Comparison of ENCODE assay signal across 9 cellular contexts in genomic region chr19:44745887-44746600, GRCh38. TPM values are rescaled to one million over a fixed set of nuclear protein-coding genes. Genes with fewer than 3 reads are reported as not detected.
DNase-seq lines count a peak whose midpoint lies in the region; ATAC-seq and TF ChIP-seq lines count a peak whose summit lies in the region.
"Had no signal": no experiment of that assay in that cellular context is flagged by ENCODE, and none has a peak within 500 bp of the region (broad histone marks: within the 10 kb centered on the region; RNA-seq: fewer than 3 reads in every experiment).

No MANE protein-coding gene starts in this region.

- no peak for ATAC-seq in heart right ventricle
- ATAC-seq in left ventricle myocardium superior = no peak
- no peak for ATAC-seq in natural killer cell treated with Interleukin-12 subunit alpha and Interleukin-12 subunit beta and Interleukin-15 and Interleukin-18, amount 100 ng/mL, for 72 hours
- ATAC-seq in upper lobe of right lung = no peak
- no peak for ATAC-seq in GM21381 (IDR thresholded peaks at IDR 0.05; ENCODE audit: unreplicated experiment)
- ATAC-seq in HG03439 (IDR thresholded peaks at IDR 0.05; ENCODE audit: unreplicated experiment) = no peak

- no peak overlapping the region for H3K4me3 ChIP-seq in heart right ventricle
- no peak overlapping the region for H3K4me3 ChIP-seq in colonic mucosa
- H3K4me3 ChIP-seq in upper lobe of right lung = no peak overlapping the region

- DNase-seq in heart right ventricle (no peak), left ventricle myocardium superior (no peak), colonic mucosa (peak; percentile 29), upper lobe of right lung (no peak), NCI-H524 treated with DMSO at 0.1 percent for 48 hours (lab: John Stamatoyannopoulos, UW) (no peak)
- no peak for DNase-seq in natural killer cell treated with Interleukin-12 subunit alpha and Interleukin-12 subunit beta and Interleukin-15 and Interleukin-18, amount 100 ng/mL, for 72 hours (ENCODE audit: low spot score)
- DNase-seq: brain microvascular endothelial cell had no signal

- H3K4me1 ChIP-seq in heart right ventricle = peaks cover 26 to 86% (median 75%) of the 10 kb centered on the region in 9 donors
- H3K4me1 ChIP-seq in colonic mucosa = peaks cover 34% of the 10 kb centered on the region
- peaks cover 71% of the 10 kb centered on the region for H3K4me1 ChIP-seq in upper lobe of right lung

- H3K27ac Mint-ChIP-seq in natural killer cell treated with Interleukin-12 subunit alpha and Interleukin-12 subunit beta and Interleukin-15 and Interleukin-18, amount 100 ng/mL, for 72 hours = peak overlapping the region; percentile 84 to 92

- H3K9me3 ChIP-seq in heart right ventricle (no peaks in the 10 kb centered on the region), colonic mucosa (no peaks in the 10 kb centered on the region), upper lobe of right lung (no peaks in the 10 kb centered on the region)

- no peaks in the 10 kb centered on the region for H3K9me3 Mint-ChIP-seq in natural killer cell treated with Interleukin-12 subunit alpha and Interleukin-12 subunit beta and Interleukin-15 and Interleukin-18, amount 100 ng/mL, for 72 hours

- peaks cover 24% of the 10 kb centered on the region for H3K36me3 Mint-ChIP-seq in natural killer cell treated with Interleukin-12 subunit alpha and Interleukin-12 subunit beta and Interleukin-15 and Interleukin-18, amount 100 ng/mL, for 72 hours

- no peaks in the 10 kb centered on the region for H3K27me3 Mint-ChIP-seq in natural killer cell treated with Interleukin-12 subunit alpha and Interleukin-12 subunit beta and Interleukin-15 and Interleukin-18, amount 100 ng/mL, for 72 hours

- H3K27me3 ChIP-seq in heart right ventricle = no peaks in the 10 kb centered on the region
- no peaks in the 10 kb centered on the region for H3K27me3 ChIP-seq in colonic mucosa
- no peaks in the 10 kb centered on the region for H3K27me3 ChIP-seq in upper lobe of right lung
- H3K27me3 ChIP-seq: brain microvascular endothelial cell had no signal

- 72 to 86% methylated on average over 4 of the region's 4 CpGs for WGBS in heart right ventricle, 2 donors

- peak overlapping the region; percentile 96 for H3K4me3 Mint-ChIP-seq in natural killer cell treated with Interleukin-12 subunit alpha and Interleukin-12 subunit beta and Interleukin-15 and Interleukin-18, amount 100 ng/mL, for 72 hours

- peaks cover 48 to 60% of the 10 kb centered on the region in 2 donors for H3K4me1 Mint-ChIP-seq in natural killer cell treated with Interleukin-12 subunit alpha and Interleukin-12 subunit beta and Interleukin-15 and Interleukin-18, amount 100 ng/mL, for 72 hours (ENCODE audit: low read depth in 2 of 2)

- no peak for TF ChIP-seq CTCF in heart right ventricle (IDR thresholded peaks at IDR 0.05)
- no peak for TF ChIP-seq CTCF in colonic mucosa (IDR thresholded peaks at IDR 0.05)
- no peak for TF ChIP-seq CTCF in upper lobe of right lung (IDR thresholded peaks at IDR 0.05)

- H3K27ac ChIP-seq in heart right ventricle (peak overlapping the region in 9 of 10 donors; percentile 93 to 100 (median 96)), colonic mucosa (peak overlapping the region; percentile 99), upper lobe of right lung (peak overlapping the region; percentile 93)

- intact Hi-C loops in heart right ventricle (cut with DNase I) = no loop called here
- intact Hi-C loops in left ventricle myocardium superior (cut with micrococcal nuclease) = no loop called here
- intact Hi-C loops in colonic mucosa (cut with DNase I) = no loop called here
- intact Hi-C loops in upper lobe of right lung (cut with DNase I) = no loop called here

- peaks cover 0 to 15% (median 0%) of the 10 kb centered on the region in 9 donors for H3K36me3 ChIP-seq in heart right ventricle
- peaks cover 5% of the 10 kb centered on the region for H3K36me3 ChIP-seq in colonic mucosa
- H3K36me3 ChIP-seq in upper lobe of right lung = peaks cover 1% of the 10 kb centered on the region

- H3K9ac ChIP-seq in colonic mucosa (ENCODE audit: low read depth in 2 of 2, low read length in 2 of 2) = peak overlapping the region; percentile 70

RNA-seq across cellular contexts. Expression of gene BCL3, which starts 2.5 kb away (rescaled TPM):
- total RNA-seq in heart right ventricle (10 to 100 TPM in 9 of 10 donors, 1 to 10 TPM in 1; 7.1 to 76.3 (median 20.3) TPM), left ventricle myocardium superior (14.5 TPM), colonic mucosa (10 to 100 TPM; 76.4 to 99.5 TPM), upper lobe of right lung (87.4 TPM)
- polyA plus RNA-seq in heart right ventricle = 10 to 100 TPM; 20.7 to 30.7 TPM
- total RNA-seq in natural killer cell treated with Interleukin-12 subunit alpha and Interleukin-12 subunit beta and Interleukin-15 and Interleukin-18, amount 100 ng/mL, for 72 hours = 100 to 1,000 TPM; 117 to 122 TPM

RNA-seq across cellular contexts. Expression of gene CBLC, which starts 31.6 kb away (rescaled TPM):
- total RNA-seq in heart right ventricle = under 1 TPM in 1 of 10 donors, not detected in 9; 0.38 TPM
- not detected for polyA plus RNA-seq in heart right ventricle
- total RNA-seq in left ventricle myocardium superior = not detected
- 10 to 100 TPM; 65.6 to 78.0 TPM for total RNA-seq in colonic mucosa
- total RNA-seq in natural killer cell treated with Interleukin-12 subunit alpha and Interleukin-12 subunit beta and Interleukin-15 and Interleukin-18, amount 100 ng/mL, for 72 hours = not detected
- 3.2 TPM for total RNA-seq in upper lobe of right lung

RNA-seq across cellular contexts. Expression of gene CEACAM16, which starts 47.1 kb away (rescaled TPM):
- total RNA-seq in heart right ventricle = not detected
- polyA plus RNA-seq in heart right ventricle = not detected
- total RNA-seq in left ventricle myocardium superior = not detected
- under 1 TPM in 1 of 2 donors, not detected in 1; 0.52 TPM for total RNA-seq in colonic mucosa
- total RNA-seq in natural killer cell treated with Interleukin-12 subunit alpha and Interleukin-12 subunit beta and Interleukin-15 and Interleukin-18, amount 100 ng/mL, for 72 hours = not detected
- not detected for total RNA-seq in upper lobe of right lung

Comparison
In these comparisons a context has a peak if more than half of its experiments do, and no peak if none do; other contexts are left out.
1. RNA of gene CBLC, which starts 31.6 kb away (total RNA-seq): 65.6 to 78.0 TPM in colonic mucosa; 3.2 TPM in upper lobe of right lung (single experiment), 0.38 TPM in heart right ventricle, not detected in left ventricle myocardium superior (single experiment) and not detected in natural killer cell treated with Interleukin-12 subunit alpha and Interleukin-12 subunit beta and Interleukin-15 and Interleukin-18, amount 100 ng/mL, for 72 hours; every median in the first group is over 10 times any median in the second.
2. Peak in every context shown above with its lines, with median percentiles within 50 percentile points of each other: H3K27ac ChIP-seq.